Comparison of ENCODE assay signal across 9 cellular contexts in the genomic region with DNA sequence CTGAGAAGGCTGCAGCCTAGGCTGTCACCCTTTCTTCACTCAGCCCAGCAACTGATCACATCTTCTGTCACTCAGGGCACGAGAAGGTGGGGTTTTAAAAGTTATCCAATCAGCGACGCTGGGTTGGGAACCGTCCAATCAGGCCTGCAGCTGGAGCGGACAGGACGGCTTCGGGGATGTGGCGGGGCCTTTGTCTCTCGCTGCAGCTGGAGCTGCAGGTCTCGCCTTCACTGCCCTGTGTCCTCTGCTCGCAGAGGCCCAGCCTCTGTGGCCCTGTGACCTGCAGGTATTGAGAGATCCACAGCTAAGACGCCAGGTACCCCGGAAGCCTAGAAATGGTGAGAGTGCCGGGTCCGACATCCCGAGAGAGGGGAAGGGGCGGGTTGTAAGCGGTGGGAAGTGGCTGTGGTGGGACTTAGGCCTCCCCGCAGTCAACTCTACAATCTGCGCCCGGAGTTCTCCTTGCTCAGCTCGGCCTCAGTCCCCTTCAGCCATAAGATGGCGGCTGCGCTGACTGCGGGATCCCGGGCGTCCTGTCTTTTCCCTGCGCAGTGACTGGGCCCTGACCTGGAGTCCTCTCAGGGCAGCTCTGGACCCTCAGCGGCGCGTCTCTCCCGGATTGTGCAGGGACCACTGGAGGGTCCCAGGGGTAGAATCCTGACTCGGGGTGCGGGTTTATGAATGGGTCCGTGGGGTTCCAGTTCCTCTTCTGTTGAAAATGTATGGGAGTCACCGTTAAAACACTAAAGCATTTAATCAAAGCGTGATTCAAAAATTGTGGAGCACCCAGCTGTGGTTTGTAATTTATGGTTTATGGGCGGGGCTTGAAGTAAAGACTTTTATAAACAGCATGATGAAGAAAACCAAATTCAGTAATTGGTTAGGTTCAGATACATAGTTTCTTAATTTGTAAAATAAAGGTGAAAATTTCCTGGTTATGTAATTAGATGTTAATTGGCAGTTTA. TPM values are rescaled to one million over a fixed set of nuclear protein-coding genes. Genes with fewer than 3 reads are reported as not detected.
DNase-seq lines count a peak whose midpoint lies in the region; ATAC-seq and TF ChIP-seq lines count a peak whose summit lies in the region.
"Had no signal": no experiment of that assay in that cellular context is flagged by ENCODE, and none has a peak within 500 bp of the region (broad histone marks: within the 10 kb centered on the region; RNA-seq: fewer than 3 reads in every experiment).

A gene (plus strand): TSS at position 193 of the 965 bp plus-strand sequence. CDS start 16,066 bp downstream, outside the sequence.

- H3K4me3 Mint-ChIP-seq in activated CD4-positive, alpha-beta memory T cell treated with anti-CD3 and anti-CD28 coated beads, Interleukin-2, amount 10 ng/mL, durations not matched to agents 7 days and 5 days: peak within 1 kb of the TSS; percentile 99

- H3K36me3 Mint-ChIP-seq in activated CD4-positive, alpha-beta memory T cell treated with anti-CD3 and anti-CD28 coated beads, Interleukin-2, amount 10 ng/mL, durations not matched to agents 7 days and 5 days (ENCODE audit: low read depth): peaks cover 57% of the 10 kb centered on the region

- ATAC-seq in GM19035 (IDR thresholded peaks at IDR 0.05; ENCODE audit: unreplicated experiment) (peak; percentile 90), HG03354 (IDR thresholded peaks at IDR 0.05; ENCODE audit: poor library complexity, severe bottlenecking, unreplicated experiment) (peak; percentile 98)
- ATAC-seq: Panc1 had no signal

- peak; percentile 40 for DNase-seq in AG09309 (ENCODE audit: low read depth)
- DNase-seq in NCI-H69 (lab: John Stamatoyannopoulos, UW): peak; percentile 94
- DNase-seq in activated CD4-positive, alpha-beta memory T cell treated with anti-CD3 and anti-CD28 coated beads, Interleukin-2, amount 10 ng/mL, durations not matched to agents 7 days and 5 days: peak; percentile 91
- DNase-seq in effector CD8-positive, alpha-beta T cell (lab: John Stamatoyannopoulos, UW): peak; percentile 70
- DNase-seq in lung microvascular endothelial cell (ENCODE audit: low read depth in 2 of 2): peak; percentile 95
- DNase-seq in stimulated activated CD4-positive, alpha-beta T cell treated with anti-CD3 and anti-CD28 coated beads, TNF-alpha, amount 100 ng/mL, for 4 hours (ENCODE audit: low read depth in 3 of 3): peak; percentile 59 to 67 (median 67)

- peak within 1 kb of the TSS; percentile 98 for H3K27ac Mint-ChIP-seq in activated CD4-positive, alpha-beta memory T cell treated with anti-CD3 and anti-CD28 coated beads, Interleukin-2, amount 10 ng/mL, durations not matched to agents 7 days and 5 days

- peaks cover 34% of the 10 kb centered on the region for H3K4me1 Mint-ChIP-seq in activated CD4-positive, alpha-beta memory T cell treated with anti-CD3 and anti-CD28 coated beads, Interleukin-2, amount 10 ng/mL, durations not matched to agents 7 days and 5 days

- peak within 1 kb of the TSS; percentile 58 for H3K4me3 ChIP-seq in AG09309 (ENCODE audit: control insufficient read depth, low read depth, low read length)

- peaks cover 6% of the 10 kb centered on the region for H3K9me3 Mint-ChIP-seq in activated CD4-positive, alpha-beta memory T cell treated with anti-CD3 and anti-CD28 coated beads, Interleukin-2, amount 10 ng/mL, durations not matched to agents 7 days and 5 days

- POLR2A ChIA-PET in activated CD4-positive, alpha-beta memory T cell treated with anti-CD3 and anti-CD28 coated beads, Interleukin-2, amount 10 ng/mL, durations not matched to agents 7 days and 5 days (lab: Charles Lee): interaction anchor here (0.6 to 2.2 kb wide), 24 partner anchors 9 to 1926 kb away, joined by 3 to 31 read pairs (median 4); a partner anchor contains a TSS

- CTCF ChIA-PET in activated CD4-positive, alpha-beta memory T cell treated with anti-CD3 and anti-CD28 coated beads, Interleukin-2, amount 10 ng/mL, durations not matched to agents 7 days and 5 days (lab: Charles Lee): interaction anchor here (1.4 kb wide), 1 partner anchor 62 kb away, joined by 3 read pairs; a partner anchor contains a TSS

- H3K27me3 Mint-ChIP-seq in activated CD4-positive, alpha-beta memory T cell treated with anti-CD3 and anti-CD28 coated beads, Interleukin-2, amount 10 ng/mL, durations not matched to agents 7 days and 5 days: no peaks in the 10 kb centered on the region

- TF ChIP-seq CTCF in AG09309 (IDR thresholded peaks at IDR 0.05; ENCODE audit: control insufficient read depth, insufficient read depth, low read depth, low read length, missing control alignments): no peak

RNA-seq across cellular contexts. Expression of the gene that starts here (rescaled TPM):
- 10 to 100 TPM; 20.4 to 23.7 TPM for total RNA-seq in activated CD4-positive, alpha-beta memory T cell treated with anti-CD3 and anti-CD28 coated beads, Interleukin-2, amount 10 ng/mL, durations not matched to agents 7 days and 5 days
- 3.3 and 5.8 TPM in 2 replicates for total RNA-seq in lung microvascular endothelial cell

Comparison
In these comparisons a context has a peak if more than half of its experiments do, and no peak if none do; other contexts are left out.
1. Peak in every context shown above with its lines: DNase-seq, ATAC-seq and H3K4me3 ChIP-seq.
2. DNase-seq: peak in every context shown above with its lines; median percentile 95 in lung microvascular endothelial cell; 94 in NCI-H69; 91 in activated CD4-positive, alpha-beta memory T cell treated with anti-CD3 and anti-CD28 coated beads, Interleukin-2, amount 10 ng/mL, durations not matched to agents 7 days and 5 days; 70 in effector CD8-positive, alpha-beta T cell; 67 in stimulated activated CD4-positive, alpha-beta T cell treated with anti-CD3 and anti-CD28 coated beads, TNF-alpha, amount 100 ng/mL, for 4 hours; 40 in AG09309.